Comparison of ENCODE assay signal across 12 cellular contexts in the genomic region with DNA sequence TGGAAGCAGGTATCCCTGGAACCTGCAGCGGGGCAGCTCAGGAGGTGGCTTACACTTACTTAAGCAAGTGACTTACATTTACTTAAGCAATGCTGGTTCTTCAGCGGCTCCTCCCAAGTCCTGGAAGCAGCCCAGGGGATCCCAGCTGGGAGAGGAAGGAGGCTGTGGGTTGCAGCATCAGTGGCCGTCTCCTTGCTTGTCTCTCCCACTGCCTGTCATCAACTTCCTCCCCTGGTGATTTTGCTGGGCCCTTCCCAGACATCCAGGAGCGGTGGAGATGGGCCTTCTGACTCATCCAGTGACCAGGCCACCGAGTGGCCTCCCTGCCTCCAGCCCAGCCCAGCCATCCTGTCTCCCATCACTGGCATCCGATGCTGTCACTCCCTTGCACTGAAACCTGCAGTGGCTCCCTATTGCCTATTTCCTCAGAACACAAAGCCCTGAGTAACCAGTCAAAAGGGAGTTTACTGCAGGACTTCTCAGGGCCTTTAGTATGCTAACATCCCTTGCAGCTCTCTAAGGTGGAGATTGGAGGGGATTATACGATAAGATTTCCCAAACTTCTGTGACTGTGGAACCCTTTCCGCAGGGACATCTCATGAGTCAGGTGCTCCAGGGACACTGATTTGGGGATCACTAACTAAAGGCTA.
DNase-seq lines count a peak whose midpoint lies in the region; ATAC-seq and TF ChIP-seq lines count a peak whose summit lies in the region.
"Had no signal": no experiment of that assay in that cellular context is flagged by ENCODE, and none has a peak within 500 bp of the region (broad histone marks: within the 10 kb centered on the region; RNA-seq: fewer than 3 reads in every experiment).

No MANE protein-coding gene starts in this region.

- no peak overlapping the region for H3K4me3 Mint-ChIP-seq in activated T-cell treated with anti-CD3 and anti-CD28 coated beads, Interleukin-2, amount 50 U/mL, for 72 hours
- no peak overlapping the region for H3K4me3 Mint-ChIP-seq in activated CD4-positive, alpha-beta T cell treated with anti-CD3 and anti-CD28 coated beads, Interleukin-2, amount 10 ng/mL, durations not matched to agents 24 days and 14 days
- H3K4me3 Mint-ChIP-seq: activated B cell treated with CpG ODN at 0.5 μM for 24 hours had no signal

- H3K27me3 Mint-ChIP-seq in activated T-cell treated with anti-CD3 and anti-CD28 coated beads, Interleukin-2, amount 50 U/mL, for 72 hours (ENCODE audit: low read depth): peaks cover 5% of the 10 kb centered on the region
- no peaks in the 10 kb centered on the region for H3K27me3 Mint-ChIP-seq in activated CD4-positive, alpha-beta T cell treated with anti-CD3 and anti-CD28 coated beads, Interleukin-2, amount 10 ng/mL, durations not matched to agents 24 days and 14 days

- peak; percentile 18 for DNase-seq in M059J (ENCODE audit: low read depth)
- peak; percentile 41 for DNase-seq in fibroblast of mammary gland (ENCODE audit: low read depth)
- peak; percentile 89 for DNase-seq in mesenteric fat pad (ENCODE audit: low spot score)
- DNase-seq in activated T-cell treated with anti-CD3 and anti-CD28 coated beads, Interleukin-2, amount 50 U/mL, for 72 hours: no peak
- DNase-seq in 8988T: no peak
- no peak for DNase-seq in activated CD4-positive, alpha-beta T cell treated with anti-CD3 and anti-CD28 coated beads, Interleukin-2, amount 10 ng/mL, durations not matched to agents 24 days and 14 days
- DNase-seq: activated B cell treated with CpG ODN at 0.5 μM for 24 hours, AML-193, small intestine had no signal

- intact Hi-C loops in activated CD4-positive, alpha-beta T cell treated with anti-CD3 and anti-CD28 coated beads, Interleukin-2, amount 10 ng/mL, durations not matched to agents 24 days and 14 days (cut with micrococcal nuclease): no loop called here

- no peaks in the 10 kb centered on the region for H3K36me3 Mint-ChIP-seq in activated T-cell treated with anti-CD3 and anti-CD28 coated beads, Interleukin-2, amount 50 U/mL, for 72 hours (ENCODE audit: insufficient read depth in 2 of 2)
- H3K36me3 Mint-ChIP-seq in activated CD4-positive, alpha-beta T cell treated with anti-CD3 and anti-CD28 coated beads, Interleukin-2, amount 10 ng/mL, durations not matched to agents 24 days and 14 days (ENCODE audit: low read depth): no peaks in the 10 kb centered on the region

- peaks cover 0 to 8% (median 0%) of the 10 kb centered on the region in 11 experiments; a peak in 2 of 22 replicates for H4K20me1 ChIP-seq in BLaER1 treated with 17β-estradiol and CSF1 and Interleukin-3, amounts not matched to agents 10 nM and 100 nM

- no peaks in the 10 kb centered on the region for H3K9me3 Mint-ChIP-seq in activated T-cell treated with anti-CD3 and anti-CD28 coated beads, Interleukin-2, amount 50 U/mL, for 72 hours
- H3K9me3 Mint-ChIP-seq in activated CD4-positive, alpha-beta T cell treated with anti-CD3 and anti-CD28 coated beads, Interleukin-2, amount 10 ng/mL, durations not matched to agents 24 days and 14 days: no peaks in the 10 kb centered on the region
- H3K9me3 Mint-ChIP-seq: activated B cell treated with CpG ODN at 0.5 μM for 24 hours had no signal

- H3K9ac ChIP-seq in BLaER1 treated with 17β-estradiol and CSF1 and Interleukin-3, amounts not matched to agents 10 nM and 100 nM: no peak overlapping the region

- H3K27me3 ChIP-seq in BLaER1 treated with 17β-estradiol and CSF1 and Interleukin-3, amounts not matched to agents 10 nM and 100 nM: peaks cover 0 to 8% (median 0%) of the 10 kb centered on the region in 11 experiments; a peak in 2 of 22 replicates
- H3K27me3 ChIP-seq: vagina had no signal

- no peak overlapping the region for H3K27ac ChIP-seq in BLaER1 treated with 17β-estradiol and CSF1 and Interleukin-3, amounts not matched to agents 10 nM and 100 nM
- H3K27ac ChIP-seq: vagina had no signal

- H3K36me3 ChIP-seq in BLaER1 treated with 17β-estradiol and CSF1 and Interleukin-3, amounts not matched to agents 10 nM and 100 nM: no peaks in the 10 kb centered on the region
- H3K36me3 ChIP-seq: vagina had no signal

- no peak overlapping the region for H3K27ac Mint-ChIP-seq in activated T-cell treated with anti-CD3 and anti-CD28 coated beads, Interleukin-2, amount 50 U/mL, for 72 hours
- H3K27ac Mint-ChIP-seq in activated CD4-positive, alpha-beta T cell treated with anti-CD3 and anti-CD28 coated beads, Interleukin-2, amount 10 ng/mL, durations not matched to agents 24 days and 14 days: no peak overlapping the region
- H3K27ac Mint-ChIP-seq: activated B cell treated with CpG ODN at 0.5 μM for 24 hours had no signal

- H3K4me2 ChIP-seq in BLaER1 treated with 17β-estradiol and CSF1 and Interleukin-3, amounts not matched to agents 10 nM and 100 nM: peak overlapping the region in 6 of 11 experiments; percentile 13 to 73 (median 34); a peak in 8 of 22 replicates

- no peaks in the 10 kb centered on the region; a peak in 1 of 22 replicates for H3K9me3 ChIP-seq in BLaER1 treated with 17β-estradiol and CSF1 and Interleukin-3, amounts not matched to agents 10 nM and 100 nM (replicated peaks in 1 of 11)
- H3K9me3 ChIP-seq: vagina had no signal

- no peaks in the 10 kb centered on the region for H3K4me1 Mint-ChIP-seq in activated T-cell treated with anti-CD3 and anti-CD28 coated beads, Interleukin-2, amount 50 U/mL, for 72 hours (ENCODE audit: low read depth)
- H3K4me1 Mint-ChIP-seq in activated CD4-positive, alpha-beta T cell treated with anti-CD3 and anti-CD28 coated beads, Interleukin-2, amount 10 ng/mL, durations not matched to agents 24 days and 14 days: no peaks in the 10 kb centered on the region
- H3K4me1 Mint-ChIP-seq: activated B cell treated with CpG ODN at 0.5 μM for 24 hours had no signal

- H3K4me3 ChIP-seq in BLaER1 treated with 17β-estradiol and CSF1 and Interleukin-3, amounts not matched to agents 10 nM and 100 nM: no peak overlapping the region
- no peak overlapping the region for H3K4me3 ChIP-seq in fibroblast of mammary gland (ENCODE audit: control insufficient read depth, low read depth, low read length)
- H3K4me3 ChIP-seq: vagina had no signal

- no peak for TF ChIP-seq CTCF in fibroblast of mammary gland (conservative IDR thresholded peaks at IDR 0.05; ENCODE audit: control insufficient read depth, insufficient read depth, low read depth, low read length)

- ATAC-seq in HG03196 (IDR thresholded peaks at IDR 0.05; ENCODE audit: unreplicated experiment): no peak
- ATAC-seq in activated T-cell treated with anti-CD3 and anti-CD28 coated beads, Interleukin-2, amount 50 U/mL, for 72 hours (replicated peaks in 1 of 2): no peak

- peaks cover 16 to 62% (median 37%) of the 10 kb centered on the region in 10 experiments for H3K4me1 ChIP-seq in BLaER1 treated with 17β-estradiol and CSF1 and Interleukin-3, amounts not matched to agents 10 nM and 100 nM
- H3K4me1 ChIP-seq: vagina had no signal

Comparison
In these comparisons a context has a peak if more than half of its experiments do, and no peak if none do; other contexts are left out.
1. DNase-seq: peak in M059J (single experiment), fibroblast of mammary gland (single experiment) and mesenteric fat pad (single experiment); none in activated T-cell treated with anti-CD3 and anti-CD28 coated beads, Interleukin-2, amount 50 U/mL, for 72 hours (0 of 2), 8988T (single experiment) and activated CD4-positive, alpha-beta T cell treated with anti-CD3 and anti-CD28 coated beads, Interleukin-2, amount 10 ng/mL, durations not matched to agents 24 days and 14 days (single experiment).